11 cellular contexts compared by ENCODE assay signal in genomic region chr1:197320991-197321531, GRCh38. TPM values are rescaled to one million over a fixed set of nuclear protein-coding genes. Genes with fewer than 3 reads are reported as not detected.
DNase-seq lines count a peak whose midpoint lies in the region; ATAC-seq, FAIRE-seq and TF ChIP-seq lines count a peak whose summit lies in the region.
"Had no signal": no experiment of that assay in that cellular context is flagged by ENCODE, and none has a peak within 500 bp of the region (broad histone marks: within the 10 kb centered on the region; RNA-seq: fewer than 3 reads in every experiment).

No MANE protein-coding gene starts in this region.

- no peaks in the 10 kb centered on the region for H3K36me3 Mint-ChIP-seq in astrocyte (ENCODE audit: low read depth, unreplicated experiment)

- DNase-seq in GM04503 (ENCODE audit: low read depth) = peak; percentile 59
- peak; percentile 83 for DNase-seq in astrocyte (ENCODE audit: low read depth)
- DNase-seq in stromal cell of bone marrow (ENCODE audit: low read depth) = peak; percentile 87
- no peak for DNase-seq in T-helper 2 cell
- DNase-seq in HuH-7.5 (ENCODE audit: low spot score) = no peak
- DNase-seq: DMS79; NK-92 treated with Interleukin-12 subunit alpha and Interleukin-12 subunit beta, amount 100 ng/mL, for 24 hours had no signal

- H3K9me3 ChIP-seq in astrocyte (ENCODE audit: insufficient read depth, low read depth, low read length) = no peaks in the 10 kb centered on the region
- no peaks in the 10 kb centered on the region for H3K9me3 ChIP-seq in gastroesophageal sphincter

- H3K9me3 Mint-ChIP-seq in astrocyte (ENCODE audit: unreplicated experiment) = peaks cover 2% of the 10 kb centered on the region

- H3K4me1 Mint-ChIP-seq in astrocyte (ENCODE audit: low read depth, unreplicated experiment) = no peaks in the 10 kb centered on the region

- H3K27ac ChIP-seq in astrocyte (ENCODE audit: low read depth, low read length) (peak overlapping the region; percentile 78), gastroesophageal sphincter (no peak overlapping the region)

- H3K27ac Mint-ChIP-seq in astrocyte (ENCODE audit: unreplicated experiment) = no peak overlapping the region

- no peaks in the 10 kb centered on the region for H3K79me2 ChIP-seq in astrocyte (ENCODE audit: insufficient read depth, low read length)

- ATAC-seq in gastroesophageal sphincter (peak; percentile 51), GM18505 (IDR thresholded peaks at IDR 0.05; ENCODE audit: unreplicated experiment) (no peak), HG02840 (IDR thresholded peaks at IDR 0.05; ENCODE audit: low FRiP score, unreplicated experiment) (no peak)

- H3K9ac ChIP-seq in astrocyte (ENCODE audit: low read length) = peak overlapping the region; percentile 11

- TF ChIP-seq POLR2A in gastroesophageal sphincter (IDR thresholded peaks at IDR 0.05) (no peak), GM18505 (IDR thresholded peaks at IDR 0.05; ENCODE audit: borderline replicate concordance, extremely low read depth, insufficient read depth, insufficient read length) (no peak)

- H3K4me3 ChIP-seq in astrocyte (ENCODE audit: insufficient read depth, low read depth, low read length) (no peak overlapping the region), gastroesophageal sphincter (no peak overlapping the region)

- TF ChIP-seq CTCF in astrocyte (IDR thresholded peaks at IDR 0.05; ENCODE audit: insufficient read depth, low read depth, low read length) (no peak), gastroesophageal sphincter (IDR thresholded peaks at IDR 0.05) (no peak)

- WGBS in gastroesophageal sphincter (ENCODE audit: low coverage in 1 of 2), 2 donors = 63 to 72% methylated on average over 2 of the region's 2 CpGs

- no peaks in the 10 kb centered on the region for H3K36me3 ChIP-seq in astrocyte (ENCODE audit: insufficient read depth, low read length)
- no peaks in the 10 kb centered on the region for H3K36me3 ChIP-seq in gastroesophageal sphincter

- no peak for TF ChIP-seq EP300 in gastroesophageal sphincter (IDR thresholded peaks at IDR 0.05)

- H3K4me2 ChIP-seq in astrocyte (ENCODE audit: low read length) = peak overlapping the region; percentile 7

- no peak overlapping the region for H3K4me3 Mint-ChIP-seq in astrocyte (ENCODE audit: unreplicated experiment)

- no peaks in the 10 kb centered on the region for H4K20me1 ChIP-seq in astrocyte (ENCODE audit: insufficient read depth, low read length)

- no peaks in the 10 kb centered on the region for H3K27me3 ChIP-seq in astrocyte (ENCODE audit: insufficient read depth, low read length)
- H3K27me3 ChIP-seq in gastroesophageal sphincter = no peaks in the 10 kb centered on the region

- no peaks in the 10 kb centered on the region for H3K27me3 Mint-ChIP-seq in astrocyte (ENCODE audit: low read depth, unreplicated experiment)

- peaks cover 5% of the 10 kb centered on the region for H3K4me1 ChIP-seq in astrocyte (ENCODE audit: insufficient read depth, low read length)
- H3K4me1 ChIP-seq in gastroesophageal sphincter = no peaks in the 10 kb centered on the region

- H2AFZ ChIP-seq in astrocyte (ENCODE audit: low read depth, low read length) = no peak overlapping the region

- no peak for FAIRE-seq in astrocyte (lab: Jason Lieb, UNC)
- FAIRE-seq: colon had no signal

RNA-seq across cellular contexts. Expression of gene CRB1, which starts 53.0 kb away (rescaled TPM):
- not detected in 2 replicates for total RNA-seq in astrocyte
- total RNA-seq in gastroesophageal sphincter = under 1 TPM; 0.12 to 0.54 (median 0.33) TPM

Comparison
In these comparisons a context has a peak if more than half of its experiments do, and no peak if none do; other contexts are left out.
1. DNase-seq: peak in GM04503 (single experiment), astrocyte (single experiment) and stromal cell of bone marrow (single experiment); none in T-helper 2 cell (0 of 5) and HuH-7.5 (single experiment).